20 cellular contexts compared by ENCODE assay signal in the genomic region with DNA sequence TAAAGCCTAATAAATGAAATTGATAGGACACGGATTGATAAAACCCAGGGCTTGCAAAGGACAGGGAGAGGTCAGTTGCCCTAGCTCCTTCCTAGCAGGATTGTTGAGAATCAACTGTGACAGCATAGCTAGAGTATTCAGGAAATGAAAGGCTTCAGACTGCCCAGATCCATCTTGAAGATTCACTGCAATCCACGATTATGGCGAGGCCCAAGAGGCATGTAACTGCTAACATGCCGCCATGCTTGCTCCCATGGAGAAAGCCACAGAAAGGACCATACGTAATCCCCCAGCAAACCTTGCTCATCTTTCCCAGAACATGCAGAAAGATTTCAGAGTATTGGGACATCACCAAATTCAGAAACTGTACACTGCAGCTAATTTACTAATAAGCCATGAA. TPM values are rescaled to one million over a fixed set of nuclear protein-coding genes. Genes with fewer than 3 reads are reported as not detected.
"Had no signal": no experiment of that assay in that cellular context is flagged by ENCODE, and none has a peak within 500 bp of the region (broad histone marks: within the 10 kb centered on the region; RNA-seq: fewer than 3 reads in every experiment).

No MANE protein-coding gene starts in this region.

- H3K27ac ChIP-seq: RWPE1 had no signal

- ATAC-seq: Panc1 had no signal

- H3K27me3 ChIP-seq: MG63 had no signal

- H3K36me3 ChIP-seq: MG63 had no signal

- H3K9me3 ChIP-seq: MG63 had no signal

- H3K4me3 ChIP-seq: MG63 had no signal

- DNase-seq: Karpas-422, KG1, MG63, NCI-H1092, NCI-H1105 treated with DMSO at 0.1 percent for 48 hours, NCI-H1417 treated with DMSO at 0.1 percent for 48 hours, NCI-H146, NCI-H1694 treated with DMSO at 0.1 percent for 48 hours, NCI-H1930, NCI-H2081, NCI-H2107, NCI-H2227 treated with DMSO at 0.1 percent for 48 hours, NCI-H524 treated with DMSO at 0.1 percent for 48 hours, NCI-H69, NCI-H774, SHP77 had no signal

RNA-seq across cellular contexts. Expression of a gene that starts 41.3 kb away (rescaled TPM):
- total RNA-seq: HT-29, SK-MEL-5 had no signal
